Comparison of ENCODE assay signal across 1 cellular context in genomic region chr16:56729736-56730662, GRCh38.
TF ChIP-seq lines count a peak whose summit lies in the region.

Gene NUP93, plus strand, starts transcription at chr16:56730129. Its CDS starts 18,119 bp downstream, at chr16:56748248.

TF ChIP-seq in HCT116, 20 proteins besides CTCF, POLR2A, EP300 and RAD21 (continued from another document):
- no peak for TF ChIP-seq REST (IDR thresholded peaks at IDR 0.05; ENCODE audit: low read depth)
- peak; percentile 74 for TF ChIP-seq POLR2AphosphoS5 (IDR thresholded peaks at IDR 0.05; ENCODE audit: low read depth, low read length)
- TF ChIP-seq EZH2 (IDR thresholded peaks at IDR 0.05) = no peak
- no peak for TF ChIP-seq SRF (IDR thresholded peaks at IDR 0.05; ENCODE audit: low read depth)
- peak; percentile 51 for TF ChIP-seq YY1 (IDR thresholded peaks at IDR 0.05; ENCODE audit: extremely low read depth, insufficient replicate concordance, low read depth, low read length)
- TF ChIP-seq ELF1 (IDR thresholded peaks at IDR 0.05; ENCODE audit: borderline replicate concordance, low read depth) = peak; percentile 40
- TF ChIP-seq ATF3 (IDR thresholded peaks at IDR 0.05) = no peak
- no peak for TF ChIP-seq ZBTB33 (IDR thresholded peaks at IDR 0.05; ENCODE audit: extremely low read depth, insufficient replicate concordance, low read length)
- no peak for TF ChIP-seq EGR1 (IDR thresholded peaks at IDR 0.05; ENCODE audit: low read depth)
- no peak for TF ChIP-seq TCF7L2 (IDR thresholded peaks at IDR 0.05; ENCODE audit: borderline replicate concordance, extremely low read depth, insufficient read depth, insufficient read length)
- peak; percentile 58; the same call in 1 of the 2 replicates for TF ChIP-seq CBX3 (IDR thresholded peaks at IDR 0.05; ENCODE audit: low read depth)
- TF ChIP-seq EZH2phosphoT487 (IDR thresholded peaks at IDR 0.05; ENCODE audit: borderline replicate concordance) = no peak
- no peak for TF ChIP-seq CEBPB (IDR thresholded peaks at IDR 0.05; ENCODE audit: low read depth)
- TF ChIP-seq JUND (IDR thresholded peaks at IDR 0.05) = no peak
